8 cellular contexts compared by ENCODE assay signal in genomic region chr9:83920942-83921707, GRCh38. TPM values are rescaled to one million over a fixed set of nuclear protein-coding genes. Genes with fewer than 3 reads are reported as not detected.
DNase-seq lines count a peak whose midpoint lies in the region; ATAC-seq and TF ChIP-seq lines count a peak whose summit lies in the region.

Gene KIF27 (minus strand): TSS chr9:83921432. CDS start chr9:83915591, 5,841 bp downstream.

- peak within 1 kb of the TSS; percentile 84 to 98 (median 97) for H3K27ac Mint-ChIP-seq in CD4-positive, alpha-beta memory T cell

- no peaks in the 10 kb centered on the region for H3K27me3 Mint-ChIP-seq in CD4-positive, alpha-beta memory T cell

- ATAC-seq in GM19438 (IDR thresholded peaks at IDR 0.05; ENCODE audit: low read depth, unreplicated experiment) (peak; percentile 94), HG03571 (IDR thresholded peaks at IDR 0.05; ENCODE audit: unreplicated experiment) (peak; percentile 95), right lobe of liver (peak; percentile 97 to 99 (median 98))

- CTCF ChIA-PET in CD4-positive, alpha-beta memory T cell (lab: Charles Lee; ENCODE audit: partially characterized antibody), result interaction anchor here (0.7 to 5.1 kb wide), 19 partner anchors 10 to 586 kb away, joined by 3 to 27 read pairs (median 3); partner anchors contain the start of genes HNRNPK, IDNK, RMI1 and UBQLN1

- H3K4me3 Mint-ChIP-seq in CD4-positive, alpha-beta memory T cell, result peak within 1 kb of the TSS; percentile 90 to 95 (median 92)

- H3K4me1 Mint-ChIP-seq in CD4-positive, alpha-beta memory T cell, result peaks cover 8 to 18% (median 10%) of the 10 kb centered on the region in 4 donors

- H3K27me3 ChIP-seq in CD4-positive, alpha-beta memory T cell (ENCODE audit: insufficient read depth, low read length), result no peaks in the 10 kb centered on the region
- no peaks in the 10 kb centered on the region for H3K27me3 ChIP-seq in right lobe of liver

- TF ChIP-seq CTCF in right lobe of liver (IDR thresholded peaks at IDR 0.05), result peak; percentile 29 to 55 (median 30)

- H3K4me1 ChIP-seq in CD4-positive, alpha-beta memory T cell (ENCODE audit: insufficient read depth, low read length), result peaks cover 11% of the 10 kb centered on the region
- peaks cover 0 to 6% (median 0%) of the 10 kb centered on the region in 4 donors for H3K4me1 ChIP-seq in right lobe of liver

- TF ChIP-seq POLR2A in right lobe of liver (IDR thresholded peaks at IDR 0.05), result peak; percentile 86

- H3K9me3 ChIP-seq in CD4-positive, alpha-beta memory T cell (ENCODE audit: control insufficient read depth in 1 of 2, low read length in 2 of 2), result no peaks in the 10 kb centered on the region
- no peaks in the 10 kb centered on the region for H3K9me3 ChIP-seq in right lobe of liver

- H3K36me3 Mint-ChIP-seq in CD4-positive, alpha-beta memory T cell, result peaks cover 0 to 6% of the 10 kb centered on the region in 2 donors

- 0% methylated on average over 12 of the region's 91 CpGs for WGBS in right lobe of liver (ENCODE audit: insufficient coverage, low coverage, low lambda C conversion rate, missing lambda C conversion rate)

- no peaks in the 10 kb centered on the region for H3K9me3 Mint-ChIP-seq in CD4-positive, alpha-beta memory T cell

- H3K4me3 ChIP-seq in CD4-positive, alpha-beta memory T cell (ENCODE audit: low read length in 2 of 2), result peak within 1 kb of the TSS; percentile 20 to 67
- H3K4me3 ChIP-seq in right lobe of liver, result peak within 1 kb of the TSS; percentile 66 to 88 (median 81)

- intact Hi-C loops in CD4-positive, alpha-beta memory T cell (cut with micrococcal nuclease), result loop anchor here (1.0 to 5.0 kb wide), 8 partner anchors 36 to 1820 kb away; partner anchors contain the start of genes AGTPBP1, GKAP1, HNRNPK and IDNK
- intact Hi-C loops in right lobe of liver (cut with DNase I), result no loop called here

- H3K36me3 ChIP-seq in CD4-positive, alpha-beta memory T cell (ENCODE audit: insufficient read depth, low read length), result no peaks in the 10 kb centered on the region
- peaks cover 0 to 3% (median 0%) of the 10 kb centered on the region in 4 donors for H3K36me3 ChIP-seq in right lobe of liver

- POLR2A ChIA-PET in CD4-positive, alpha-beta memory T cell (lab: Charles Lee; ENCODE audit: partially characterized antibody), result interaction anchor here (0.7 to 3.5 kb wide), 14 partner anchors 10 to 394 kb away, joined by 3 to 64 read pairs (median 4); partner anchors contain the start of genes HNRNPK, IDNK, RMI1 and UBQLN1

- H3K27ac ChIP-seq in CD4-positive, alpha-beta memory T cell (ENCODE audit: low read depth, low read length), result peak within 1 kb of the TSS; percentile 83
- H3K27ac ChIP-seq in right lobe of liver, result peak within 1 kb of the TSS; percentile 82 to 90 (median 84)

- DNase-seq in CD4-positive, alpha-beta memory T cell, result peak; percentile 93 to 95 (median 94)
- peak; percentile 96 for DNase-seq in NCI-H774 (lab: John Stamatoyannopoulos, UW)
- peak; percentile 99 for DNase-seq in activated CD4-positive, alpha-beta T cell treated with anti-CD3 and anti-CD28 coated beads, Interleukin-2, amount 50 U/mL, for 48 hours
- peak; percentile 91 to 97 for DNase-seq in dermis microvascular lymphatic vessel endothelial cell (ENCODE audit: low read depth in 2 of 2)
- DNase-seq in right lobe of liver, result peak; percentile 99
- peak; percentile 97 for DNase-seq in stimulated activated CD4-positive, alpha-beta T cell treated with anti-CD3 and anti-CD28 coated beads, Interleukin-4, amount 100 ng/mL, for 24 hours

RNA-seq across cellular contexts. Expression of gene KIF27, which starts in this region (rescaled TPM):
- 1 to 10 TPM; 4.7 to 5.2 TPM for total RNA-seq in CD4-positive, alpha-beta memory T cell
- 1 to 10 TPM; 1.5 to 2.1 TPM for polyA plus RNA-seq in CD4-positive, alpha-beta memory T cell
- total RNA-seq in dermis microvascular lymphatic vessel endothelial cell (1.9 and 2.4 TPM in 2 replicates), right lobe of liver (1 to 10 TPM; 1.1 to 2.8 (median 2.2) TPM)

Comparison
In these comparisons a context has a peak if more than half of its experiments do, and no peak if none do; other contexts are left out.
1. Peak in every context shown above with its lines: DNase-seq, ATAC-seq, H3K4me3 ChIP-seq and H3K27ac ChIP-seq.